12 cellular contexts compared by ENCODE assay signal in the genomic region with DNA sequence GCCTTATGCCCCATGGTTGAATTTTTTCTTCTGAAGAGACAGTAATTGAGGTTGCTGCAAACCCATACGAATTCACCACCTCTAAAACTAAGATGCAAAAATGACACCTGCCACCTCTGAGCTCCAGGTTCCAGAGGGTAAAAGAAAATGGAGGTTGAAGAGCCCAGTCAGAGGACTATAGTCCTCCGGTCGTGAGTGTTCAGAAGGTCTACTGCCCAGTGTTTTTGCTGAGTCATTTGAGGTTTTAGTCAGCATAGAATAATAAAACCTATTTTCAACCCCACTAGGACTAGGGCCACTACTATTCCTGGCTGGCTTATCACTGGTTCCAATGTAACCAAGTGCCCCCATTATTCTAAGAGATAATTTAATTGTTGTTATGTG. TPM values are rescaled to one million over a fixed set of nuclear protein-coding genes. Genes with fewer than 3 reads are reported as not detected.
DNase-seq lines count a peak whose midpoint lies in the region; ATAC-seq and TF ChIP-seq lines count a peak whose summit lies in the region.
"Had no signal": no experiment of that assay in that cellular context is flagged by ENCODE, and none has a peak within 500 bp of the region (broad histone marks: within the 10 kb centered on the region; RNA-seq: fewer than 3 reads in every experiment).

No MANE protein-coding gene starts in this region.

- H3K27ac ChIP-seq in PC-9: peak overlapping the region; percentile 50
- peak overlapping the region in 1 of 2 donors; percentile 77 for H3K27ac ChIP-seq in left lung
- H3K27ac ChIP-seq in SK-N-SH (ENCODE audit: low read depth in 2 of 2, low read length in 1 of 2): no peak overlapping the region

- H3K4me2 ChIP-seq in PC-9 (no peak overlapping the region), SK-N-SH (no peak overlapping the region)

- no peak for TF ChIP-seq EP300 in SK-N-SH (IDR thresholded peaks at IDR 0.05; ENCODE audit: borderline replicate concordance in 1 of 2, low read depth in 1 of 2, low read length in 1 of 2)

- TF ChIP-seq CTCF in PC-9 (conservative IDR thresholded peaks at IDR 0.05): no peak
- no peak for TF ChIP-seq CTCF in left lung (IDR thresholded peaks at IDR 0.05)
- no peak for TF ChIP-seq CTCF in SK-N-SH (IDR thresholded peaks at IDR 0.05)
- TF ChIP-seq CTCF in osteocyte (IDR thresholded peaks at IDR 0.05): no peak

- ATAC-seq in GM18505 (IDR thresholded peaks at IDR 0.05; ENCODE audit: unreplicated experiment) (peak; percentile 12), HG02623 (IDR thresholded peaks at IDR 0.05; ENCODE audit: unreplicated experiment) (peak; percentile 16), left lung (peak; percentile 56)

- H2AFZ ChIP-seq in PC-9 (0 out of 2 replicates have a peak overlapping the region, but pooled peaks have one; percentile 40), SK-N-SH (ENCODE audit: low read depth) (no peak overlapping the region; the same call in 1 of the 2 replicates)

- BruUV-seq in PC-9 (replicated peaks; lab: Mats Ljungman, UMichigan): no TSS peak

- CTCF ChIA-PET in PC-9 (lab: Charles Lee): no interaction called here
- CTCF ChIA-PET in SK-N-SH (lab: Yijun Ruan, JAX): interaction anchor here (1.1 to 2.1 kb wide), 3 partner anchors 10 to 160 kb away, joined by 4 to 11 read pairs (median 4); no protein-coding TSS in a partner anchor

- no peaks in the 10 kb centered on the region for H3K27me3 ChIP-seq in PC-9 (ENCODE audit: insufficient read depth, low read depth)
- H3K27me3 ChIP-seq in left lung: no peaks in the 10 kb centered on the region
- H3K27me3 ChIP-seq in SK-N-SH (ENCODE audit: insufficient read depth): peaks cover 11% of the 10 kb centered on the region
- H3K27me3 ChIP-seq: Peyer's patch had no signal

- H4K20me1 ChIP-seq in PC-9 (ENCODE audit: insufficient read depth): no peaks in the 10 kb centered on the region
- no peaks in the 10 kb centered on the region for H4K20me1 ChIP-seq in SK-N-SH (ENCODE audit: insufficient read depth)

- H3F3A ChIP-seq in PC-9 (ENCODE audit: insufficient read depth, low read depth) (no peaks in the 10 kb centered on the region), SK-N-SH (replicated peaks; ENCODE audit: insufficient read depth) (peaks cover 3% of the 10 kb centered on the region)

- H3K79me2 ChIP-seq in PC-9 (ENCODE audit: low read depth): no peaks in the 10 kb centered on the region
- no peaks in the 10 kb centered on the region for H3K79me2 ChIP-seq in SK-N-SH (ENCODE audit: insufficient read depth)

- TF ChIP-seq RAD21 in SK-N-SH (IDR thresholded peaks at IDR 0.05; ENCODE audit: low read length): no peak

- H3K27ac Mint-ChIP-seq in osteocyte (ENCODE audit: unreplicated experiment): no peak overlapping the region
- H3K27ac Mint-ChIP-seq: progenitor cell of endocrine pancreas had no signal

- H3K9me2 ChIP-seq in PC-9 (ENCODE audit: insufficient read depth) (no peaks in the 10 kb centered on the region), SK-N-SH (no peaks in the 10 kb centered on the region)

- H3K4me3 Mint-ChIP-seq in osteocyte (ENCODE audit: unreplicated experiment): no peak overlapping the region

- H3K4me1 Mint-ChIP-seq in osteocyte (ENCODE audit: unreplicated experiment): no peaks in the 10 kb centered on the region

- no peaks in the 10 kb centered on the region for H3K36me3 Mint-ChIP-seq in osteocyte (ENCODE audit: unreplicated experiment)

- H3K4me3 ChIP-seq in PC-9 (no peak overlapping the region), left lung (no peak overlapping the region), SK-N-SH (ENCODE audit: low read depth in 2 of 2, low read length in 1 of 2) (no peak overlapping the region)
- H3K4me3 ChIP-seq: HAP-1, Peyer's patch had no signal

- no peaks in the 10 kb centered on the region for H3K9me3 Mint-ChIP-seq in osteocyte (ENCODE audit: unreplicated experiment)

- no peaks in the 10 kb centered on the region for H3K36me3 ChIP-seq in PC-9 (ENCODE audit: low read depth)
- no peaks in the 10 kb centered on the region for H3K36me3 ChIP-seq in left lung
- no peaks in the 10 kb centered on the region for H3K36me3 ChIP-seq in SK-N-SH (replicated peaks in 1 of 2; ENCODE audit: control insufficient read depth in 1 of 2, insufficient read depth in 2 of 2, low read length in 1 of 2)
- H3K36me3 ChIP-seq: HAP-1, Peyer's patch had no signal

- peaks cover 4% of the 10 kb centered on the region for H3K27me3 Mint-ChIP-seq in osteocyte (ENCODE audit: unreplicated experiment)
- H3K27me3 Mint-ChIP-seq: progenitor cell of endocrine pancreas had no signal

- POLR2A ChIA-PET in PC-9 (lab: Charles Lee; ENCODE audit: unreplicated experiment): no interaction called here
- POLR2A ChIA-PET in SK-N-SH (lab: Yijun Ruan, JAX): no interaction called here

- no peak for DNase-seq in PC-9
- no peak for DNase-seq in left lung
- DNase-seq in medulla oblongata (ENCODE audit: extremely low spot score): no peak
- DNase-seq in head of caudate nucleus: no peak
- DNase-seq in SK-N-SH: no peak
- no peak for DNase-seq in osteocyte (ENCODE audit: extremely low spot score, unreplicated experiment)
- DNase-seq: cortex of kidney had no signal

- TF ChIP-seq POLR2A in GM18505 (IDR thresholded peaks at IDR 0.05; ENCODE audit: borderline replicate concordance, extremely low read depth, insufficient read depth, insufficient read length): no peak

- intact Hi-C loops in PC-9 (cut with micrococcal nuclease; ENCODE audit: unreplicated experiment) (loop anchor here (2.0 to 5.0 kb wide), 3 partner anchors 45 to 109 kb away; no protein-coding TSS in a partner anchor), left lung (cut with DNase I) (no loop called here), head of caudate nucleus (cut with DNase I) (loop anchor here (10.0 kb wide), 1 partner anchor 229 kb away; the partner anchor contains the start of gene ITLN2)

- H3K9ac ChIP-seq in SK-N-SH: no peak overlapping the region

- WGBS in SK-N-SH (ENCODE audit: low lambda C conversion rate): 16% methylated on average over 3 of the region's 3 CpGs

- H3K9me3 ChIP-seq in PC-9 (ENCODE audit: insufficient read depth, low read depth): no peaks in the 10 kb centered on the region
- no peaks in the 10 kb centered on the region for H3K9me3 ChIP-seq in left lung
- H3K9me3 ChIP-seq in SK-N-SH: no peaks in the 10 kb centered on the region
- H3K9me3 ChIP-seq: HAP-1, Peyer's patch had no signal

- H3K4me1 ChIP-seq in PC-9 (replicated peaks; ENCODE audit: insufficient read depth) (peaks cover 18% of the 10 kb centered on the region), left lung (peaks cover 0 to 38% of the 10 kb centered on the region in 2 donors), SK-N-SH (ENCODE audit: control insufficient read depth in 1 of 2, insufficient read depth in 2 of 2, low read depth in 1 of 2, low read length in 1 of 2) (no peaks in the 10 kb centered on the region)

TF ChIP-seq in SK-N-SH, 30 proteins besides CTCF, POLR2A, EP300 and RAD21:
- TF ChIP-seq ELF1 (IDR thresholded peaks at IDR 0.05) (no peak), FOXJ3 (CRISPR knock-in tag; IDR thresholded peaks at IDR 0.05) (no peak), RFX5 (IDR thresholded peaks at IDR 0.05; ENCODE audit: low read length) (no peak), NFIC (IDR thresholded peaks at IDR 0.05; ENCODE audit: borderline replicate concordance) (no peak)
- TF ChIP-seq, protein P1, sequence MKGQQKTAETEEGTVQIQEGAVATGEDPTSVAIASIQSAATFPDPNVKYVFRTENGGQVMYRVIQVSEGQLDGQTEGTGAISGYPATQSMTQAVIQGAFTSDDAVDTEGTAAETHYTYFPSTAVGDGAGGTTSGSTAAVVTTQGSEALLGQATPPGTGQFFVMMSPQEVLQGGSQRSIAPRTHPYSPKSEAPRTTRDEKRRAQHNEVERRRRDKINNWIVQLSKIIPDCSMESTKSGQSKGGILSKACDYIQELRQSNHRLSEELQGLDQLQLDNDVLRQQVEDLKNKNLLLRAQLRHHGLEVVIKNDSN (IDR thresholded peaks at IDR 0.05; ENCODE audit: borderline replicate concordance, low read depth): no peak
TF ChIP-seq in SK-N-SH: peak in this region for 0.

RNA-seq across cellular contexts. Expression of gene SLAMF7, which starts 12.9 kb away (rescaled TPM):
- total RNA-seq in PC-9 (2021): 1.7 and 3.6 TPM in 2 replicates
- total RNA-seq in left lung: 10 to 100 TPM; 16.9 to 33.8 TPM
- not detected in 2 replicates for polyA plus RNA-seq in SK-N-SH (2012; rRNA removed)
- polyA plus RNA-seq in SK-N-SH (2012; cell fraction: cytosol; rRNA removed): not detected in 2 replicates
- not detected in 2 replicates for polyA plus RNA-seq in SK-N-SH (2012; cell fraction: nucleus; rRNA removed)
- not detected in 2 replicates for total RNA-seq in osteocyte
- total RNA-seq: progenitor cell of endocrine pancreas had no signal

RNA-seq across cellular contexts. Expression of gene CD48, which starts 14.5 kb away (rescaled TPM):
- total RNA-seq in PC-9 (2021): not detected in 2 replicates
- total RNA-seq in left lung: 10 to 100 TPM in 1 of 2 donors, 1 to 10 TPM in 1; 9.9 to 35.5 TPM
- not detected in 2 replicates for polyA plus RNA-seq in SK-N-SH (2012; rRNA removed)
- polyA plus RNA-seq in SK-N-SH (2012; cell fraction: cytosol; rRNA removed): not detected in 2 replicates
- polyA plus RNA-seq in SK-N-SH (2012; cell fraction: nucleus; rRNA removed): not detected in 2 replicates
- not detected in 2 replicates for total RNA-seq in osteocyte
- total RNA-seq: progenitor cell of endocrine pancreas had no signal

Comparison
In these comparisons a context has a peak if more than half of its experiments do, and no peak if none do; other contexts are left out.
1. intact Hi-C loops: an anchor here in PC-9 (2.0 to 5.0 kb wide) and head of caudate nucleus (10.0 kb wide); none called in left lung.